In the genomic region with DNA sequence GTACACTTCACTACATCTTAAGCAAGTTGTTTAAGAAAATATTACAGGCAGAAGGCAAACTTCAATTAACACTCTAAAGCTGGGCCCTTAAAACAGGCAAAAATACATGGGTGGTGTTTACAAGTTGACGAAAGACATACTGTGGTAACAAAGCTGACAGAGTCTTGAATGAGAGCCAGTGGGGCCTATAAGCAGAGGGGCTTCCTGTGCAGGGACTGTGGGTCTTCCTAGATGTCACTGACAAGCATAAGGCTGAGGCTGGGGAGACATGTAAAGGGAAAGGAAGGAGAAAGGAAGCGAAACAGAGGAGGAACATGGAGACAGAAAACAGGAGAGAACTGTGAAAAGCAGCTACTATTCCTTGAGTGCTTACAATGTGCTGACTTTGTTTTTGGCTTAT, we compare ENCODE assay signal across 1 cellular context.
TF ChIP-seq lines count a peak whose summit lies in the region.

No MANE protein-coding gene starts in this region.

TF ChIP-seq in IMR-90, 13 proteins besides CTCF, POLR2A, EP300 and RAD21 (continued from another document):
- TF ChIP-seq, protein P1, sequence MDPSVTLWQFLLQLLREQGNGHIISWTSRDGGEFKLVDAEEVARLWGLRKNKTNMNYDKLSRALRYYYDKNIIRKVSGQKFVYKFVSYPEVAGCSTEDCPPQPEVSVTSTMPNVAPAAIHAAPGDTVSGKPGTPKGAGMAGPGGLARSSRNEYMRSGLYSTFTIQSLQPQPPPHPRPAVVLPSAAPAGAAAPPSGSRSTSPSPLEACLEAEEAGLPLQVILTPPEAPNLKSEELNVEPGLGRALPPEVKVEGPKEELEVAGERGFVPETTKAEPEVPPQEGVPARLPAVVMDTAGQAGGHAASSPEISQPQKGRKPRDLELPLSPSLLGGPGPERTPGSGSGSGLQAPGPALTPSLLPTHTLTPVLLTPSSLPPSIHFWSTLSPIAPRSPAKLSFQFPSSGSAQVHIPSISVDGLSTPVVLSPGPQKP (IDR thresholded peaks at IDR 0.05; ENCODE audit: borderline replicate concordance, low read depth, low read length), result no peak
- TF ChIP-seq MAFK (IDR thresholded peaks at IDR 0.05; ENCODE audit: low read depth, low read length) (no peak), RCOR1 (IDR thresholded peaks at IDR 0.05; ENCODE audit: insufficient replicate concordance, low read length) (no peak)
